In the genomic region with DNA sequence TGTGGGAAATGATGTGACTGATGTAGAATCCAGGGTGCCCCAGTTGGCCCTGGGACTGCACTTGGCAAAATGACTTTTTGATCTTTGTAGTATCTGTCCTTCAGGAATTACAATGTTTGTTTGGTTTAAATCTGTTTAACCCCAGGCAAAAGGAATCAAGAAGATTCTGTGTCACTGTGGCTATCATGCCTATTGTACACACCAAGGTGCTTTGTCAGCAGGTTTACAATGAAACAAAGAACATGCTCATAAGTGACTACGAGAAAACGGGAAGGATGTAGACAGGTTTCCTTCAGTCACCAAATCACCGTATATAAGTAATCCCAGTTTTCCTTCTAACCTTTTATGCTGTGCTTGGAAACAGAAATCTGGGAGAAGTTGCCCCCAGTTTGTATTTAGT, we compare ENCODE assay signal across 27 cellular contexts.
"Had no signal": no experiment of that assay in that cellular context is flagged by ENCODE, and none has a peak within 500 bp of the region (broad histone marks: within the 10 kb centered on the region; RNA-seq: fewer than 3 reads in every experiment).

No MANE protein-coding gene starts in this region.

- H3K4me3 ChIP-seq: gastrocnemius medialis, smooth muscle cell, thyroid gland, upper lobe of left lung, vagina had no signal

- H3K36me3 ChIP-seq: brain microvascular endothelial cell, gastrocnemius medialis, neutrophil, thyroid gland, upper lobe of left lung, vagina had no signal

- H3K27ac Mint-ChIP-seq: activated CD4-positive, alpha-beta T cell treated with anti-CD3 and anti-CD28 coated beads for 36 hours; activated naive CD8-positive, alpha-beta T cell; dendritic cell treated with granulocyte-macrophage colony-stimulating factor and Interleukin-4, amounts not matched to agents 40 ng/mL and 50 ng/mL, for 4 days; nephron; stimulated activated memory B cell treated with anti-CD40 and anti-IgM and Interleukin-4, amounts not matched to agents 10 μg/mL and 1 μg/mL and 100 μg/mL, for 72 hours; stimulated activated naive CD8-positive, alpha-beta T cell treated with anti-CD3 and anti-CD28 coated beads, Interleukin-15, amount 100 ng/mL, for 72 hours had no signal

- DNase-seq: activated CD4-positive, alpha-beta T cell treated with anti-CD3 and anti-CD28 coated beads for 36 hours; activated CD4-positive, CD25-positive, alpha-beta regulatory T cell; activated effector memory CD4-positive, alpha-beta T cell treated with Interleukin-2 at 50 U/mL for 16 hours; activated naive CD4-positive, alpha-beta T cell treated with Interleukin-2 at 50 U/mL for 16 hours; activated T-cell treated with anti-CD3 and anti-CD28 coated beads for 4 hours; amniotic stem cell; brain microvascular endothelial cell; effector CD4-positive, alpha-beta T cell; gastrocnemius medialis; glutamatergic neuron; islet precursor cell; left colon; retina; stimulated activated CD4-positive, alpha-beta T cell treated with anti-CD3 and anti-CD28 coated beads, Interleukin-1b, Interleukin-23, amount 100 ng/mL, for 48 hours; stimulated activated CD4-positive, alpha-beta T cell treated with anti-CD3 and anti-CD28 coated beads, Interleukin-4, amount 100 ng/mL, for 4 hours; stimulated activated CD8-positive, alpha-beta memory T cell treated with anti-CD3 and anti-CD28 coated beads, Interleukin-4, amount 100 ng/mL, for 48 hours; stimulated activated naive CD8-positive, alpha-beta T cell treated with anti-CD3 and anti-CD28 coated beads, Interleukin-15, amount 100 ng/mL, for 72 hours; thyroid gland; upper lobe of left lung had no signal

- H3K27me3 Mint-ChIP-seq: activated CD4-positive, alpha-beta T cell treated with anti-CD3 and anti-CD28 coated beads for 36 hours; activated naive CD8-positive, alpha-beta T cell; progenitor cell of endocrine pancreas; stimulated activated memory B cell treated with anti-CD40 and anti-IgM and Interleukin-4, amounts not matched to agents 10 μg/mL and 1 μg/mL and 100 μg/mL, for 72 hours; stimulated activated naive CD8-positive, alpha-beta T cell treated with anti-CD3 and anti-CD28 coated beads, Interleukin-15, amount 100 ng/mL, for 72 hours had no signal

- H3K9me3 Mint-ChIP-seq: stimulated activated memory B cell treated with anti-CD40 and anti-IgM and Interleukin-4, amounts not matched to agents 10 μg/mL and 1 μg/mL and 100 μg/mL, for 72 hours had no signal

- H3K9me3 ChIP-seq: gastrocnemius medialis, neutrophil, thyroid gland, vagina had no signal

- ATAC-seq: activated CD4-positive, alpha-beta T cell treated with anti-CD3 and anti-CD28 coated beads for 36 hours; gastrocnemius medialis; left colon; stimulated activated memory B cell treated with anti-CD40 and anti-IgM and Interleukin-4, amounts not matched to agents 10 μg/mL and 1 μg/mL and 100 μg/mL, for 72 hours; stimulated activated naive CD8-positive, alpha-beta T cell treated with anti-CD3 and anti-CD28 coated beads, Interleukin-15, amount 100 ng/mL, for 72 hours had no signal

- H3K4me3 Mint-ChIP-seq: activated CD4-positive, alpha-beta T cell treated with anti-CD3 and anti-CD28 coated beads for 36 hours; activated naive CD8-positive, alpha-beta T cell; dendritic cell treated with granulocyte-macrophage colony-stimulating factor and Interleukin-4, amounts not matched to agents 40 ng/mL and 50 ng/mL, for 4 days; nephron; stimulated activated memory B cell treated with anti-CD40 and anti-IgM and Interleukin-4, amounts not matched to agents 10 μg/mL and 1 μg/mL and 100 μg/mL, for 72 hours; stimulated activated naive CD8-positive, alpha-beta T cell treated with anti-CD3 and anti-CD28 coated beads, Interleukin-15, amount 100 ng/mL, for 72 hours had no signal

- H3K4me1 Mint-ChIP-seq: stimulated activated memory B cell treated with anti-CD40 and anti-IgM and Interleukin-4, amounts not matched to agents 10 μg/mL and 1 μg/mL and 100 μg/mL, for 72 hours had no signal

- H3K27me3 ChIP-seq: brain microvascular endothelial cell, gastrocnemius medialis, neutrophil, thyroid gland, upper lobe of left lung, vagina had no signal
